ENCODE assay signal across 24 cellular contexts in the genomic region with DNA sequence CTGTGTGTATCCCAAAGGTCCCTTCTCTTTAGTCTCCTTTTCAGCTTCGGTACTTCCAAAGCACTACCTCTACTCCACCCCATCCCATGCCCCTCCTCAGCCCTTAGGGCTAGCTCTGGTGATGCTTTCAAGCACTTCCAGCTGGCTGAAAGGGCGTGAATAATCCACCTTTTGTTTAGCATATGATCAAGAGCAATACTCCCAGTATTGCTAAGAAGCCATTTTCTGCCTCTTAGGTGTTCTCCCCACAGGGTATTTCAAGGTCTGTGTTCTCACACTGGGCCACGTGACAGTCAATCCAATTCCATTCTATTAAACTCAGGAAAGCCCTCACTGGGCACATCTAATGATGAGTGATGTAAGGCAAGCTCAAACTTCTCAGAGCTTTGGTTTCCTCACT.
"Had no signal": no experiment of that assay in that cellular context is flagged by ENCODE, and none has a peak within 500 bp of the region (broad histone marks: within the 10 kb centered on the region; RNA-seq: fewer than 3 reads in every experiment).

No MANE protein-coding gene starts in this region.

- H3K36me3 Mint-ChIP-seq: activated naive CD8-positive, alpha-beta T cell had no signal

- DNase-seq: activated B cell treated with CpG ODN at 0.5 μM for 24 hours; activated CD4-positive, alpha-beta T cell treated with anti-CD3 and anti-CD28 coated beads for 48 hours; activated CD8-positive, alpha-beta T cell treated with anti-CD3 and anti-CD28 coated beads for 36 hours; activated effector memory CD4-positive, alpha-beta T cell treated with Interleukin-2 at 50 U/mL for 16 hours; activated T-cell treated with anti-CD3 and anti-CD28 coated beads, Interleukin-2, amount 50 U/mL, for 24 hours; effector CD8-positive, alpha-beta T cell; hypothalamus; kidney; left lung; midbrain; occipital lobe; posterior cingulate gyrus; retina; spleen; stimulated activated CD8-positive, alpha-beta memory T cell treated with anti-CD3 and anti-CD28 coated beads, Interleukin-4, amount 100 ng/mL, for 48 hours; stimulated activated naive CD4-positive, alpha-beta T cell treated with Interleukin-2 at 50 U/mL for 16 hours; T-helper 1 cell; T-helper 9 cell; uterus had no signal

- H3K27me3 ChIP-seq: cardiac muscle cell, left lung, spleen, tibial nerve, uterus had no signal

- H3K4me3 ChIP-seq: cardiac muscle cell, left lung, spleen, tibial nerve, uterus had no signal

- H3K9me3 Mint-ChIP-seq: activated B cell treated with CpG ODN at 0.5 μM for 24 hours; activated CD8-positive, alpha-beta T cell treated with anti-CD3 and anti-CD28 coated beads for 36 hours; activated T-cell treated with anti-CD3 and anti-CD28 coated beads, Interleukin-2, amount 50 U/mL, for 24 hours; nephron had no signal

- H3K27ac Mint-ChIP-seq: activated B cell treated with CpG ODN at 0.5 μM for 24 hours; activated CD8-positive, alpha-beta T cell treated with anti-CD3 and anti-CD28 coated beads for 36 hours; activated naive CD8-positive, alpha-beta T cell; activated T-cell treated with anti-CD3 and anti-CD28 coated beads, Interleukin-2, amount 50 U/mL, for 24 hours; dendritic cell treated with granulocyte-macrophage colony-stimulating factor and Interleukin-4, amounts not matched to agents 40 ng/mL and 50 ng/mL, for 4 days; nephron had no signal

- H3K36me3 ChIP-seq: cardiac muscle cell, left lung, spleen, tibial nerve, uterus had no signal

- ATAC-seq: activated CD8-positive, alpha-beta T cell treated with anti-CD3 and anti-CD28 coated beads for 36 hours; left lung had no signal

- H3K27ac ChIP-seq: cardiac muscle cell, left lung, spleen, tibial nerve, uterus had no signal
